In genomic region chr1:221793439-221794078, GRCh38 we compare ENCODE assay signal across 9 cellular contexts. TPM values are rescaled to one million over a fixed set of nuclear protein-coding genes. Genes with fewer than 3 reads are reported as not detected.
A peak's percentile ranks its signal among the peaks of the same experiment; 100 is the strongest.
DNase-seq lines count a peak whose midpoint lies in the region; ATAC-seq lines count a peak whose summit lies in the region.
"Had no signal": no experiment of that assay in that cellular context is flagged by ENCODE, and none has a peak within 500 bp of the region (broad histone marks: within the 10 kb centered on the region; RNA-seq: fewer than 3 reads in every experiment).

No MANE protein-coding gene starts in this region.

- peak; percentile 87 for ATAC-seq in GM21723 (IDR thresholded peaks at IDR 0.05; ENCODE audit: unreplicated experiment)

- DNase-seq in DMS53 (lab: John Stamatoyannopoulos, UW): peak; percentile 33
- no peak for DNase-seq in DMS53 treated with DMSO at 0.1 percent for 48 hours (lab: John Stamatoyannopoulos, UW; ENCODE audit: unreplicated experiment)
- DNase-seq in HK-2 (ENCODE audit: unreplicated experiment): peak; percentile 56
- DNase-seq in myocyte (ENCODE audit: low read depth): peak; percentile 61
- DNase-seq in stimulated activated CD4-positive, alpha-beta T cell treated with anti-CD3 and anti-CD28 coated beads, Interleukin-15, amount 100 ng/mL, for 24 hours: no peak
- no peak for DNase-seq in NCI-H128 (lab: John Stamatoyannopoulos, UW; ENCODE audit: unreplicated experiment)
- no peak for DNase-seq in DMS79 treated with DMSO at 0.1 percent for 48 hours (lab: John Stamatoyannopoulos, UW)
- DNase-seq: nucleus accumbens had no signal

RNA-seq across cellular contexts. Expression of gene DUSP10, which starts 51.7 kb away (rescaled TPM):
- 21.9 and 28.1 TPM in 2 replicates for total RNA-seq in myocyte
- 10.0 TPM for polyA plus RNA-seq in myocyte (2012)

Comparison
In these comparisons a context has a peak if more than half of its experiments do, and no peak if none do; other contexts are left out.
1. DNase-seq: peak in DMS53 (single experiment), HK-2 (single experiment) and myocyte (single experiment); none in DMS53 treated with DMSO at 0.1 percent for 48 hours (single experiment), stimulated activated CD4-positive, alpha-beta T cell treated with anti-CD3 and anti-CD28 coated beads, Interleukin-15, amount 100 ng/mL, for 24 hours (single experiment), NCI-H128 (single experiment) and DMS79 treated with DMSO at 0.1 percent for 48 hours (single experiment).